Comparison of ENCODE assay signal across 8 cellular contexts in genomic region chr7:7181519-7182155, GRCh38. TPM values are rescaled to one million over a fixed set of nuclear protein-coding genes. Genes with fewer than 3 reads are reported as not detected.
DNase-seq lines count a peak whose midpoint lies in the region; FAIRE-seq and TF ChIP-seq lines count a peak whose summit lies in the region.

No MANE protein-coding gene starts in this region.

- H3K36me3 ChIP-seq in HAP-1 (replicated peaks) (no peaks in the 10 kb centered on the region), kidney (ENCODE audit: control insufficient read depth in 1 of 2, insufficient read depth in 2 of 2, low read length in 2 of 2) (no peaks in the 10 kb centered on the region)

- no peaks in the 10 kb centered on the region for H3K27me3 ChIP-seq in HAP-1 (ENCODE audit: low read depth)

- H3K4me3 ChIP-seq in HAP-1 (peak overlapping the region; percentile 36), kidney (ENCODE audit: low read length in 2 of 2) (peak overlapping the region; percentile 92 to 93)

- intact Hi-C loops in kidney (cut with DNase I) = no loop called here

- no peaks in the 10 kb centered on the region for H3K9me3 Mint-ChIP-seq in T-helper 2 cell treated with Interferon-gamma antibody and Interleukin-4, amounts not matched to agents 5 μg/mL and 100 μg/mL, for 36 hours

- H3K4me1 ChIP-seq in HAP-1 (peaks cover 18% of the 10 kb centered on the region), kidney (ENCODE audit: control insufficient read depth in 1 of 2, insufficient read depth in 1 of 2, low read depth in 1 of 2, low read length in 2 of 2) (peaks cover 0 to 4% of the 10 kb centered on the region in 2 donors)

- no peaks in the 10 kb centered on the region for H3K9me3 ChIP-seq in HAP-1
- no peaks in the 10 kb centered on the region for H3K9me3 ChIP-seq in kidney (ENCODE audit: control insufficient read depth in 1 of 2, low read length in 2 of 2)

- peaks cover 26% of the 10 kb centered on the region for H3K36me3 Mint-ChIP-seq in T-helper 2 cell treated with Interferon-gamma antibody and Interleukin-4, amounts not matched to agents 5 μg/mL and 100 μg/mL, for 36 hours (ENCODE audit: low read depth)

- peaks cover 30% of the 10 kb centered on the region for H3K4me1 Mint-ChIP-seq in T-helper 2 cell treated with Interferon-gamma antibody and Interleukin-4, amounts not matched to agents 5 μg/mL and 100 μg/mL, for 36 hours (ENCODE audit: low read depth)

- peak overlapping the region; percentile 83 to 90 for H3K27ac ChIP-seq in kidney (ENCODE audit: low read depth in 2 of 2, low read length in 2 of 2)

- DNase-seq in GM12891 (ENCODE audit: insufficient read length, low spot score) (peak; percentile 22), HAP-1 (ENCODE audit: low spot score in 2 of 2) (no peak), LoVo (ENCODE audit: low spot score) (peak; percentile 83), T47D (ENCODE audit: low read depth in 1 of 2, low spot score in 1 of 2) (peak; percentile 38 to 42), kidney (no peak), 8988T (no peak)
- DNase-seq in T-helper 2 cell treated with Interferon-gamma antibody and Interleukin-4, amounts not matched to agents 5 μg/mL and 100 μg/mL, for 36 hours (ENCODE audit: low spot score) = peak; percentile 38
- DNase-seq in stimulated activated CD4-positive, alpha-beta T cell treated with anti-CD3 and anti-CD28 coated beads, Interleukin-2, amount 100 ng/mL, for 4 hours (ENCODE audit: low read depth) = peak; percentile 29

- in situ Hi-C loops in HAP-1 (cut with MboI; ENCODE audit: low sequenced_read_pairs) (no loop called here), T47D (cut with HindIII; ENCODE audit: low pct_unique_long_range_greater_than_20kb, low sequenced_read_pairs) (no loop called here)

- peak; percentile 13 for TF ChIP-seq CTCF in kidney (IDR thresholded peaks at IDR 0.05; ENCODE audit: borderline replicate concordance, extremely low read depth, insufficient read depth)

- peak overlapping the region; percentile 12 to 87 for H3K9ac ChIP-seq in kidney (ENCODE audit: low read length in 2 of 2)

- peak; percentile 52 for FAIRE-seq in GM12891 (lab: Jason Lieb, UNC)
- no peak for FAIRE-seq in kidney (lab: Jason Lieb, UNC)

- no peaks in the 10 kb centered on the region for H3K27me3 Mint-ChIP-seq in T-helper 2 cell treated with Interferon-gamma antibody and Interleukin-4, amounts not matched to agents 5 μg/mL and 100 μg/mL, for 36 hours (ENCODE audit: low read depth)

- H3K27ac Mint-ChIP-seq in T-helper 2 cell treated with Interferon-gamma antibody and Interleukin-4, amounts not matched to agents 5 μg/mL and 100 μg/mL, for 36 hours = peak overlapping the region; percentile 99

- TF ChIP-seq POLR2A in GM12891 (IDR thresholded peaks at IDR 0.05; ENCODE audit: low read depth, low read length) = no peak

- peak overlapping the region; percentile 99 for H3K4me3 Mint-ChIP-seq in T-helper 2 cell treated with Interferon-gamma antibody and Interleukin-4, amounts not matched to agents 5 μg/mL and 100 μg/mL, for 36 hours

TF ChIP-seq in GM12891, 5 proteins besides CTCF, POLR2A, EP300 and RAD21:
- TF ChIP-seq SPI1 (IDR thresholded peaks at IDR 0.05; ENCODE audit: low read depth, low read length) = 0 out of 2 replicates have a peak, but pooled peaks have one; percentile 9
- TF ChIP-seq POU2F2 (IDR thresholded peaks at IDR 0.05; ENCODE audit: low read depth, low read length) = no peak; the same call in 1 of the 2 replicates
- no peak for TF ChIP-seq PAX5 (IDR thresholded peaks at IDR 0.05; ENCODE audit: insufficient read depth, low read length, severe bottlenecking)
- TF ChIP-seq TAF1 (IDR thresholded peaks at IDR 0.05; ENCODE audit: low read depth, low read length) = no peak
- no peak for TF ChIP-seq POLR2AphosphoS5 (IDR thresholded peaks at IDR 0.05; ENCODE audit: low read depth, low read length)

RNA-seq across cellular contexts. Expression of gene C1GALT1, which starts 0.7 kb away (rescaled TPM):
- 4.9 TPM for polyA plus RNA-seq in GM12891 (2012; ENCODE audit: low read depth, missing spikeins)
- total RNA-seq in kidney = 43.0 TPM
- polyA plus RNA-seq in kidney (ENCODE audit: insufficient read depth, low read depth, low replicate concordance) = 16.0 TPM

Comparison
In these comparisons a context has a peak if more than half of its experiments do, and no peak if none do; other contexts are left out.
1. DNase-seq: peak in GM12891 (single experiment), LoVo (single experiment), T-helper 2 cell treated with Interferon-gamma antibody and Interleukin-4, amounts not matched to agents 5 μg/mL and 100 μg/mL, for 36 hours (single experiment), T47D (2 of 2) and stimulated activated CD4-positive, alpha-beta T cell treated with anti-CD3 and anti-CD28 coated beads, Interleukin-2, amount 100 ng/mL, for 4 hours (single experiment); none in HAP-1 (0 of 2), kidney (single experiment) and 8988T (single experiment).